ENCODE assay signal across 30 cellular contexts in the genomic region with DNA sequence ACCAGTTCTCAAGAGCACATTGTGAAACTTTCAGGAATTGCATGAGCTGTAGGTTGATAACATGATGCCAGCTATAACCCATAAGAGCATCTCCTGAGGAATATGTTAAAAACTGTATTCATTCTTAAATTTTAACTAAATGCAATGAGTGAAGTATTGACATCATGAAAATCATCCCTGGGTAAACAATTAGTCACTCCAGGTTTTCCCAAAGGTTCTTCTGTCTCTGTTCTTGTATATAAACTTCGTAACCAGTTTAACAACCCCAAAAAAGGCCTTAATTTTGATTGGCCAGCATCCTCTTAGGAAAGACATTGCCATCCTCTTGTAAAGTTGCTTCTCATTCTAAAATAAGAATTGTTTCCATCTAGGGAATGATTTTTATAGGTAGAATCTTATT.
"Had no signal": no experiment of that assay in that cellular context is flagged by ENCODE, and none has a peak within 500 bp of the region (broad histone marks: within the 10 kb centered on the region; RNA-seq: fewer than 3 reads in every experiment).

No MANE protein-coding gene starts in this region.

- DNase-seq: activated B cell treated with CpG ODN at 0.5 μM for 24 hours; activated CD4-positive, alpha-beta memory T cell treated with anti-CD3 and anti-CD28 coated beads for 36 hours; activated CD4-positive, alpha-beta T cell treated with anti-CD3 and anti-CD28 coated beads for 4 hours; activated CD4-positive, alpha-beta T cell treated with anti-CD3 and anti-CD28 coated beads, Interleukin-2, amount 10 ng/mL, durations not matched to agents 24 days and 14 days; activated CD4-positive, alpha-beta T cell treated with anti-CD3 and anti-CD28 coated beads, Interleukin-2, amount 50 U/mL, for 1 hour; activated CD4-positive, alpha-beta T cell treated with anti-CD3 and anti-CD28 coated beads, Interleukin-2, amount 50 U/mL, for 4 hours; activated CD4-positive, CD25-positive, alpha-beta regulatory T cell treated with anti-CD3 and anti-CD28 coated beads, Interleukin-2, amount 50 U/mL, for 72 hours; activated CD8-positive, alpha-beta memory T cell treated with anti-CD3 and anti-CD28 coated beads, Interleukin-2, amount 50 U/mL, for 4 hours; activated CD8-positive, alpha-beta T cell treated with anti-CD3 and anti-CD28 coated beads for 36 hours; activated effector memory CD4-positive, alpha-beta T cell treated with anti-CD3 and anti-CD28 coated beads, Interleukin-2, amount 50 U/mL, for 16 hours; activated gamma-delta T cell treated with Interleukin-2 at 50 U/mL for 16 hours; activated naive CD4-positive, alpha-beta T cell; activated naive CD4-positive, alpha-beta T cell treated with anti-CD3 and anti-CD28 coated beads for 36 hours; activated naive CD4-positive, alpha-beta T cell treated with anti-CD3 and anti-CD28 coated beads, Interleukin-2, amount 50 U/mL, for 16 hours; activated naive CD8-positive, alpha-beta T cell treated with anti-CD3 and anti-CD28 coated beads for 36 hours; activated T-cell treated with anti-CD3 and anti-CD28 coated beads for 4 hours; activated T-cell treated with anti-CD3 and anti-CD28 coated beads, Interleukin-2, amount 50 U/mL, for 1 hour; activated T-cell treated with anti-CD3 and anti-CD28 coated beads, Interleukin-2, amount 50 U/mL, for 4 hours; activated T-cell treated with anti-CD3 and anti-CD28 coated beads, Interleukin-2, amount 50 U/mL, for 72 hours; adrenal gland; amygdala; anterior cingulate cortex; central memory CD4-positive, alpha-beta T cell; T-helper 1 cell; T-helper 2 cell; T-helper 9 cell had no signal

- H3K4me1 ChIP-seq: ascending aorta had no signal

- H3K27me3 ChIP-seq: adrenal gland, ascending aorta had no signal

- H3K4me3 ChIP-seq: adrenal gland, ascending aorta had no signal

- H3K9me3 ChIP-seq: adrenal gland, ascending aorta had no signal

- ATAC-seq: activated CD8-positive, alpha-beta T cell treated with anti-CD3 and anti-CD28 coated beads for 36 hours; activated naive CD4-positive, alpha-beta T cell treated with anti-CD3 and anti-CD28 coated beads, Interleukin-2, amount 50 U/mL, for 72 hours; activated T-cell treated with anti-CD3 and anti-CD28 coated beads, Interleukin-2, amount 50 U/mL, for 4 hours; activated T-cell treated with anti-CD3 and anti-CD28 coated beads, Interleukin-2, amount 50 U/mL, for 72 hours; activated T-helper 17 cell treated with anti-CD3 and anti-CD28 coated beads, Interleukin-2, amount 50 U/mL, for 72 hours had no signal

- H3K27ac ChIP-seq: adrenal gland, ascending aorta, VCaP had no signal

- H3K36me3 ChIP-seq: adrenal gland, ascending aorta had no signal
